In genomic region chr11:12201016-12201985, GRCh38 we compare ENCODE assay signal across 7 cellular contexts.
DNase-seq lines count a peak whose midpoint lies in the region; ATAC-seq and TF ChIP-seq lines count a peak whose summit lies in the region.

No MANE protein-coding gene starts in this region.

- H3K27ac ChIP-seq in HUES6 (ENCODE audit: low read depth, low read length) (peak overlapping the region; percentile 51; the same call in 1 of the 2 replicates), body of pancreas (peak overlapping the region; percentile 4 to 58 (median 40)), thyroid gland (peak overlapping the region in 2 of 3 donors; percentile 64 to 69)

- peaks cover 7% of the 10 kb centered on the region; the same call in 1 of the 2 replicates for H3K4me1 ChIP-seq in HUES6 (ENCODE audit: control insufficient read depth, insufficient read depth, low read length)
- peaks cover 37% of the 10 kb centered on the region for H3K4me1 ChIP-seq in body of pancreas
- H3K4me1 ChIP-seq in thyroid gland = peaks cover 15 to 24% of the 10 kb centered on the region in 2 donors
- no peaks in the 10 kb centered on the region for H3K4me1 ChIP-seq in HAP-1

- TF ChIP-seq POLR2A in body of pancreas (IDR thresholded peaks at IDR 0.05) = no peak
- no peak for TF ChIP-seq POLR2A in thyroid gland (IDR thresholded peaks at IDR 0.05)

- TF ChIP-seq CTCF in body of pancreas (IDR thresholded peaks at IDR 0.05) (no peak), kidney epithelial cell (IDR thresholded peaks at IDR 0.05; ENCODE audit: insufficient read depth, low read length, poor library complexity, severe bottlenecking) (no peak), thyroid gland (IDR thresholded peaks at IDR 0.05) (no peak)

- DNase-seq in body of pancreas (peak in 1 of 4 donors; percentile 39), kidney epithelial cell (ENCODE audit: low read depth) (peak; percentile 56), thyroid gland (peak; percentile 17 to 23), NCI-H2227 treated with DMSO at 0.1 percent for 48 hours (lab: John Stamatoyannopoulos, UW) (no peak), HAP-1 (ENCODE audit: low spot score in 2 of 2) (no peak)

- peak; percentile 60 for ATAC-seq in body of pancreas
- no peak for ATAC-seq in GM19467 (IDR thresholded peaks at IDR 0.05; ENCODE audit: unreplicated experiment)

- H3K36me3 ChIP-seq in HUES6 (ENCODE audit: control insufficient read depth, insufficient read depth, low read length) (no peaks in the 10 kb centered on the region), body of pancreas (replicated peaks in 1 of 2; ENCODE audit: insufficient read depth in 1 of 2, low read depth in 2 of 2) (no peaks in the 10 kb centered on the region), kidney epithelial cell (ENCODE audit: control insufficient read depth, insufficient read depth, low read length) (peaks cover 2% of the 10 kb centered on the region), thyroid gland (peaks cover 0 to 3% of the 10 kb centered on the region in 2 donors), HAP-1 (replicated peaks) (no peaks in the 10 kb centered on the region)

- H3K27me3 ChIP-seq in HUES6 (ENCODE audit: control insufficient read depth, insufficient read depth, low read length) = no peaks in the 10 kb centered on the region
- no peaks in the 10 kb centered on the region for H3K27me3 ChIP-seq in body of pancreas
- H3K27me3 ChIP-seq in kidney epithelial cell (ENCODE audit: control insufficient read depth, insufficient read depth, low read length) = no peaks in the 10 kb centered on the region
- no peaks in the 10 kb centered on the region for H3K27me3 ChIP-seq in thyroid gland
- no peaks in the 10 kb centered on the region for H3K27me3 ChIP-seq in HAP-1 (ENCODE audit: low read depth)

- H3K4me3 ChIP-seq in HUES6 (ENCODE audit: low read depth, low read length) (no peak overlapping the region), body of pancreas (no peak overlapping the region), kidney epithelial cell (ENCODE audit: low read depth, low read length) (no peak overlapping the region), thyroid gland (replicated peaks in 1 of 3) (no peak overlapping the region), HAP-1 (no peak overlapping the region)

- no peaks in the 10 kb centered on the region for H3K9me3 ChIP-seq in HUES6 (ENCODE audit: control insufficient read depth, insufficient read depth, low read depth, low read length)
- H3K9me3 ChIP-seq in body of pancreas = no peaks in the 10 kb centered on the region
- no peaks in the 10 kb centered on the region for H3K9me3 ChIP-seq in thyroid gland
- no peaks in the 10 kb centered on the region for H3K9me3 ChIP-seq in HAP-1

- intact Hi-C loops in body of pancreas (cut with DNase I) (no loop called here), thyroid gland (cut with DNase I) (no loop called here)

- WGBS in body of pancreas, 2 donors = 53 to 60% methylated on average over 16 to 18 of the region's 18 CpGs
- WGBS in thyroid gland, 2 donors = 73 to 74% methylated on average over 18 of the region's 18 CpGs

- in situ Hi-C loops in HAP-1 (cut with MboI; ENCODE audit: low sequenced_read_pairs) = no loop called here

- H3K9ac ChIP-seq in HUES6 (ENCODE audit: low read length) = peak overlapping the region; percentile 54

Comparison
In these comparisons a context has a peak if more than half of its experiments do, and no peak if none do; other contexts are left out.
1. DNase-seq: peak in kidney epithelial cell (single experiment) and thyroid gland (2 of 2); none in NCI-H2227 treated with DMSO at 0.1 percent for 48 hours (single experiment) and HAP-1 (0 of 2).
2. Peak in every context shown above with its lines, with median percentiles within 50 percentile points of each other: H3K27ac ChIP-seq.